ENCODE assay signal across 1 cellular context in genomic region chrX:47650164-47651042, GRCh38.
TF ChIP-seq lines count a peak whose summit lies in the region.

Gene ELK1, minus strand, starts transcription at chrX:47650563. Its CDS starts 9,122 bp downstream, at chrX:47641441.

TF ChIP-seq in HepG2, 621 proteins besides CTCF, POLR2A, EP300 and RAD21 (continued from another document):
- TF ChIP-seq RERE (CRISPR knock-in tag; IDR thresholded peaks at IDR 0.05; ENCODE audit: low read depth) (no peak), ZNF589 (CRISPR knock-in tag; conservative IDR thresholded peaks at IDR 0.05) (no peak), ZNF562 (CRISPR knock-in tag; IDR thresholded peaks at IDR 0.05; ENCODE audit: borderline replicate concordance) (no peak), ZNF350 (CRISPR knock-in tag; IDR thresholded peaks at IDR 0.05; ENCODE audit: borderline replicate concordance, low read depth) (no peak), SAP130 (CRISPR knock-in tag; IDR thresholded peaks at IDR 0.05; ENCODE audit: low read depth) (peak; percentile 40; the same call in 1 of the 2 replicates), ZNF83 (CRISPR knock-in tag; IDR thresholded peaks at IDR 0.05; ENCODE audit: borderline replicate concordance) (no peak), PHF21A (CRISPR knock-in tag; IDR thresholded peaks at IDR 0.05) (no peak), AGO1 (IDR thresholded peaks at IDR 0.05; ENCODE audit: low read depth, low read length, poor library complexity, severe bottlenecking) (peak; percentile 85), PRDM10 (CRISPR knock-in tag; IDR thresholded peaks at IDR 0.05; ENCODE audit: low read depth) (peak; percentile 93), PHF5A (CRISPR knock-in tag; IDR thresholded peaks at IDR 0.05; ENCODE audit: low read depth, unreplicated experiment) (no peak), PAF1 (CRISPR knock-in tag; IDR thresholded peaks at IDR 0.05) (no peak), ZNF660 (CRISPR knock-in tag; IDR thresholded peaks at IDR 0.05; ENCODE audit: borderline replicate concordance, low read depth) (no peak), HNRNPLL (IDR thresholded peaks at IDR 0.05; ENCODE audit: low read depth, low read length, poor library complexity, severe bottlenecking) (peak; percentile 71), ZNF709 (CRISPR knock-in tag; IDR thresholded peaks at IDR 0.05) (no peak), DR1 (CRISPR knock-in tag; IDR thresholded peaks at IDR 0.05) (no peak), ZBTB33 (CRISPR knock-in tag; IDR thresholded peaks at IDR 0.05) (peak; percentile 35; the same call in 1 of the 2 replicates), ZMYM2 (CRISPR knock-in tag; IDR thresholded peaks at IDR 0.05) (no peak), PATZ1 (CRISPR knock-in tag; IDR thresholded peaks at IDR 0.05) (peak; percentile 28; the same call in 1 of the 2 replicates), FOXP1 (IDR thresholded peaks at IDR 0.05) (no peak), FOXP1 (CRISPR knock-in tag; IDR thresholded peaks at IDR 0.05) (no peak), ZBTB10 (CRISPR knock-in tag; IDR thresholded peaks at IDR 0.05; ENCODE audit: borderline replicate concordance) (no peak), ZNF784 (CRISPR knock-in tag; IDR thresholded peaks at IDR 0.05; ENCODE audit: borderline replicate concordance) (no peak), ZNF790 (CRISPR knock-in tag; IDR thresholded peaks at IDR 0.05; ENCODE audit: borderline replicate concordance) (no peak), JARID2 (CRISPR knock-in tag; IDR thresholded peaks at IDR 0.05; ENCODE audit: insufficient replicate concordance) (no peak)
- TF ChIP-seq, protein P1, sequence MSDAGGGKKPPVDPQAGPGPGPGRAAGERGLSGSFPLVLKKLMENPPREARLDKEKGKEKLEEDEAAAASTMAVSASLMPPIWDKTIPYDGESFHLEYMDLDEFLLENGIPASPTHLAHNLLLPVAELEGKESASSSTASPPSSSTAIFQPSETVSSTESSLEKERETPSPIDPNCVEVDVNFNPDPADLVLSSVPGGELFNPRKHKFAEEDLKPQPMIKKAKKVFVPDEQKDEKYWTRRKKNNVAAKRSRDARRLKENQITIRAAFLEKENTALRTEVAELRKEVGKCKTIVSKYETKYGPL (CRISPR knock-in tag; IDR thresholded peaks at IDR 0.05): no peak
- TF ChIP-seq, protein P2, sequence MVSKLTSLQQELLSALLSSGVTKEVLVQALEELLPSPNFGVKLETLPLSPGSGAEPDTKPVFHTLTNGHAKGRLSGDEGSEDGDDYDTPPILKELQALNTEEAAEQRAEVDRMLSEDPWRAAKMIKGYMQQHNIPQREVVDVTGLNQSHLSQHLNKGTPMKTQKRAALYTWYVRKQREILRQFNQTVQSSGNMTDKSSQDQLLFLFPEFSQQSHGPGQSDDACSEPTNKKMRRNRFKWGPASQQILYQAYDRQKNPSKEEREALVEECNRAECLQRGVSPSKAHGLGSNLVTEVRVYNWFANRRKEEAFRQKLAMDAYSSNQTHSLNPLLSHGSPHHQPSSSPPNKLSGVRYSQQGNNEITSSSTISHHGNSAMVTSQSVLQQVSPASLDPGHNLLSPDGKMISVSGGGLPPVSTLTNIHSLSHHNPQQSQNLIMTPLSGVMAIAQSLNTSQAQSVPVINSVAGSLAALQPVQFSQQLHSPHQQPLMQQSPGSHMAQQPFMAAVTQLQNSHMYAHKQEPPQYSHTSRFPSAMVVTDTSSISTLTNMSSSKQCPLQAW (CRISPR knock-in tag; IDR thresholded peaks at IDR 0.05): no peak
